23 cellular contexts compared by ENCODE assay signal in genomic region chr6:162074641-162075040, GRCh38.
"Had no signal": no experiment of that assay in that cellular context is flagged by ENCODE, and none has a peak within 500 bp of the region (broad histone marks: within the 10 kb centered on the region; RNA-seq: fewer than 3 reads in every experiment).

No MANE protein-coding gene starts in this region.

- DNase-seq: dermis blood vessel endothelial cell; effector memory CD4-positive, alpha-beta T cell; erythroblast; foreskin fibroblast; glutamatergic neuron; heart right ventricle; hippocampal formation; islet precursor cell; left cardiac atrium; left lung; mesendoderm; midbrain; naive thymus-derived CD4-positive, alpha-beta T cell; right cardiac atrium; sigmoid colon; stimulated activated CD4-positive, alpha-beta T cell treated with anti-CD3 and anti-CD28 coated beads, Interleukin-2, amount 100 ng/mL, for 24 hours; stimulated activated CD4-positive, alpha-beta T cell treated with anti-CD3 and anti-CD28 coated beads, Interleukin-4, amount 100 ng/mL, for 24 hours; stimulated activated naive CD4-positive, alpha-beta T cell treated with Interleukin-2 at 50 U/mL for 16 hours; stomach; tibial artery had no signal

- H3K36me3 ChIP-seq: heart right ventricle, left lung, neural progenitor cell, sigmoid colon, stomach, tibial artery had no signal

- H3K4me3 ChIP-seq: coronary artery, heart right ventricle, left lung, neural progenitor cell, sigmoid colon, stomach, tibial artery had no signal

- ATAC-seq: left cardiac atrium; left lung; naive thymus-derived CD4-positive, alpha-beta T cell; right cardiac atrium; stimulated activated effector memory CD8-positive, alpha-beta T cell treated with anti-CD3 and anti-CD28 coated beads, Interleukin-12 subunit alpha, Interleukin-12 subunit beta, amount 100 ng/mL, for 72 hours had no signal

- H3K27me3 ChIP-seq: heart right ventricle, left lung, neural progenitor cell, sigmoid colon, stomach, tibial artery had no signal
